ENCODE assay signal across 9 cellular contexts in genomic region chr18:7116001-7116831, GRCh38. TPM values are rescaled to one million over a fixed set of nuclear protein-coding genes. Genes with fewer than 3 reads are reported as not detected.
DNase-seq lines count a peak whose midpoint lies in the region; ATAC-seq and TF ChIP-seq lines count a peak whose summit lies in the region.
"Had no signal": no experiment of that assay in that cellular context is flagged by ENCODE, and none has a peak within 500 bp of the region (broad histone marks: within the 10 kb centered on the region; RNA-seq: fewer than 3 reads in every experiment).

No MANE protein-coding gene starts in this region.

- peaks cover 35% of the 10 kb centered on the region for H3K4me1 Mint-ChIP-seq in WTC11

- CTCF ChIA-PET in WTC11 (lab: Charles Lee): interaction anchor here (0.6 to 1.3 kb wide), 3 partner anchors 16 to 190 kb away, joined by 4 to 5 read pairs (median 4); no protein-coding TSS in a partner anchor

- no peak for TF ChIP-seq CTCF in WTC11 (IDR thresholded peaks at IDR 0.05)

- H3K27ac Mint-ChIP-seq in WTC11: peak overlapping the region; percentile 23; the same call in 1 of the 2 replicates

- peaks cover 5 to 27% (median 24%) of the 10 kb centered on the region in 5 donors for H3K27me3 ChIP-seq in subcutaneous abdominal adipose tissue (ENCODE audit: control insufficient read depth in 5 of 5, insufficient read depth in 4 of 5, low read length in 5 of 5)

- H3K27me3 Mint-ChIP-seq in WTC11 (ENCODE audit: low read depth): peaks cover 19% of the 10 kb centered on the region

- H3K4me3 Mint-ChIP-seq in WTC11: peak overlapping the region; percentile 88

- DNase-seq in NCI-H1092 treated with DMSO at 0.1 percent for 48 hours (lab: John Stamatoyannopoulos, UW): peak; percentile 14
- no peak for DNase-seq in NCI-H1092 (lab: John Stamatoyannopoulos, UW)
- peak; percentile 27 for DNase-seq in WTC11 (ENCODE audit: low spot score)
- DNase-seq in islet precursor cell: peak; percentile 67
- no peak for DNase-seq in NCI-H146 (lab: John Stamatoyannopoulos, UW)
- DNase-seq in SIG-M5 (lab: John Stamatoyannopoulos, UW): no peak

- H3K9me3 ChIP-seq in subcutaneous abdominal adipose tissue (ENCODE audit: control insufficient read depth in 5 of 5, low read length in 5 of 5): no peaks in the 10 kb centered on the region

- H3K4me3 ChIP-seq in subcutaneous abdominal adipose tissue (ENCODE audit: low read depth in 1 of 5, low read length in 5 of 5): peak overlapping the region; percentile 54 to 64 (median 61)

- H3K4me1 ChIP-seq in subcutaneous abdominal adipose tissue (ENCODE audit: control insufficient read depth in 5 of 5, insufficient read depth in 5 of 5, low read length in 5 of 5): peaks cover 6 to 21% (median 18%) of the 10 kb centered on the region in 5 donors

- H3K27ac ChIP-seq in subcutaneous abdominal adipose tissue (ENCODE audit: low read depth, low read length): no peak overlapping the region
- H3K27ac ChIP-seq: VCaP had no signal

- no peaks in the 10 kb centered on the region for H3K36me3 ChIP-seq in subcutaneous abdominal adipose tissue (ENCODE audit: control insufficient read depth in 5 of 5, insufficient read depth in 5 of 5, low read length in 5 of 5)

- peak; percentile 40 for ATAC-seq in WTC11
- ATAC-seq in GM21381 (IDR thresholded peaks at IDR 0.05; ENCODE audit: unreplicated experiment): no peak

- H3K36me3 Mint-ChIP-seq in WTC11: 0 out of 2 replicates have a peak, but pooled peaks cover 3% of the 10 kb centered on the region

- H3K9ac ChIP-seq in subcutaneous abdominal adipose tissue (ENCODE audit: low read length in 5 of 5): no peak overlapping the region

- H3K9me3 Mint-ChIP-seq in WTC11: no peaks in the 10 kb centered on the region

- POLR2A ChIA-PET in WTC11 (lab: Charles Lee): no interaction called here

TF ChIP-seq in WTC11, 78 proteins besides CTCF, POLR2A, EP300 and RAD21:
- 0 out of 2 replicates have a peak, but pooled peaks have one; percentile 47 for TF ChIP-seq AR (CRISPR knock-in tag; IDR thresholded peaks at IDR 0.05)
- TF ChIP-seq SP1 (CRISPR knock-in tag; conservative IDR thresholded peaks at IDR 0.05): no peak
TF ChIP-seq in WTC11: peak in this region for 1.

RNA-seq across cellular contexts. Expression of gene LAMA1, which starts 1.4 kb away (rescaled TPM):
- total RNA-seq in WTC11 (2021): 50.7 to 60.7 TPM (median 58.2 TPM) in 3 replicates

Comparison
In these comparisons a context has a peak if more than half of its experiments do, and no peak if none do; other contexts are left out.
1. DNase-seq: peak in NCI-H1092 treated with DMSO at 0.1 percent for 48 hours (single experiment), WTC11 (single experiment) and islet precursor cell (single experiment); none in NCI-H1092 (single experiment), NCI-H146 (single experiment) and SIG-M5 (single experiment).